In genomic region chr6:70901324-70901723, GRCh38 we compare ENCODE assay signal across 16 cellular contexts. TPM values are rescaled to one million over a fixed set of nuclear protein-coding genes. Genes with fewer than 3 reads are reported as not detected.
DNase-seq lines count a peak whose midpoint lies in the region; ATAC-seq, FAIRE-seq and TF ChIP-seq lines count a peak whose summit lies in the region.
"Had no signal": no experiment of that assay in that cellular context is flagged by ENCODE, and none has a peak within 500 bp of the region (broad histone marks: within the 10 kb centered on the region; RNA-seq: fewer than 3 reads in every experiment).

No MANE protein-coding gene starts in this region.

- no peaks in the 10 kb centered on the region for H3K27me3 ChIP-seq in DND-41 (ENCODE audit: insufficient read depth, low read length, poor library complexity)
- peaks cover 6% of the 10 kb centered on the region for H3K27me3 ChIP-seq in astrocyte (ENCODE audit: insufficient read depth, low read length)
- H3K27me3 ChIP-seq in Peyer's patch: no peaks in the 10 kb centered on the region
- H3K27me3 ChIP-seq: MG63 had no signal

- DNase-seq in DND-41 (no peak), HTR-8/SVneo (ENCODE audit: insufficient read length, low spot score) (no peak), astrocyte (ENCODE audit: low read depth) (no peak), mesothelial cell of epicardium (ENCODE audit: low spot score in 2 of 2, unreplicated experiment in 2 of 2) (no peak), lower leg skin (ENCODE audit: low spot score in 2 of 2) (no peak), Peyer's patch (no peak), islet precursor cell (no peak)
- DNase-seq in stimulated activated CD4-positive, alpha-beta T cell treated with anti-CD3 and anti-CD28 coated beads, Interleukin-2, amount 100 ng/mL, for 48 hours: no peak
- DNase-seq: activated B cell treated with CpG ODN at 0.5 μM for 24 hours; activated T-cell treated with anti-CD3 and anti-CD28 coated beads, Interleukin-2, amount 50 U/mL, for 48 hours; DMS79; MG63; NCI-H345; retina had no signal

- H3K4me3 ChIP-seq in DND-41 (ENCODE audit: low read depth in 1 of 2, low read length in 2 of 2) (no peak overlapping the region), astrocyte (ENCODE audit: insufficient read depth, low read depth, low read length) (no peak overlapping the region), lower leg skin (ENCODE audit: low read depth, poor library complexity, severe bottlenecking) (no peak overlapping the region), Peyer's patch (no peak overlapping the region)
- H3K4me3 ChIP-seq: esophagus muscularis mucosa, MG63 had no signal

- H3K27ac ChIP-seq in DND-41 (ENCODE audit: low read length) (no peak overlapping the region), astrocyte (ENCODE audit: low read depth, low read length) (no peak overlapping the region), Peyer's patch (no peak overlapping the region)
- H3K27ac ChIP-seq: esophagus muscularis mucosa had no signal

- TF ChIP-seq CTCF in DND-41 (IDR thresholded peaks at IDR 0.05; ENCODE audit: borderline replicate concordance, extremely low read depth, low read length, poor library complexity, severe bottlenecking) (peak; percentile 21), astrocyte (IDR thresholded peaks at IDR 0.05; ENCODE audit: insufficient read depth, low read depth, low read length) (peak; percentile 39), mesothelial cell of epicardium (IDR thresholded peaks at IDR 0.05; ENCODE audit: unreplicated experiment) (peak; percentile 42), lower leg skin (IDR thresholded peaks at IDR 0.05) (no peak), Peyer's patch (IDR thresholded peaks at IDR 0.05) (no peak)

- H3K27me3 Mint-ChIP-seq in astrocyte (ENCODE audit: low read depth, unreplicated experiment): peaks cover 2% of the 10 kb centered on the region
- H3K27me3 Mint-ChIP-seq in mesothelial cell of epicardium (ENCODE audit: low read depth): no peaks in the 10 kb centered on the region
- H3K27me3 Mint-ChIP-seq: brain had no signal

- no peak overlapping the region for H3K9ac ChIP-seq in DND-41 (ENCODE audit: low read depth, low read length)
- no peak overlapping the region for H3K9ac ChIP-seq in astrocyte (ENCODE audit: low read length)

- no peak for TF ChIP-seq POLR2A in lower leg skin (IDR thresholded peaks at IDR 0.05)
- no peak for TF ChIP-seq POLR2A in Peyer's patch (IDR thresholded peaks at IDR 0.05)

- FAIRE-seq in HTR-8/SVneo (lab: Jason Lieb, UNC) (peak; percentile 26), astrocyte (lab: Jason Lieb, UNC) (no peak)

- H4K20me1 ChIP-seq in DND-41 (ENCODE audit: insufficient read depth, low read length): no peaks in the 10 kb centered on the region
- no peaks in the 10 kb centered on the region for H4K20me1 ChIP-seq in astrocyte (ENCODE audit: insufficient read depth, low read length)

- H2AFZ ChIP-seq in DND-41 (ENCODE audit: low read depth, low read length) (no peak overlapping the region), astrocyte (ENCODE audit: low read depth, low read length) (no peak overlapping the region)

- H3K4me2 ChIP-seq in DND-41 (ENCODE audit: insufficient read depth, low read length) (no peak overlapping the region), astrocyte (ENCODE audit: low read length) (no peak overlapping the region)

- intact Hi-C loops in lower leg skin (cut with DNase I; ENCODE audit: low total_unique reads): no loop called here

- no peak overlapping the region for H3K4me3 Mint-ChIP-seq in astrocyte (ENCODE audit: unreplicated experiment)
- no peak overlapping the region for H3K4me3 Mint-ChIP-seq in mesothelial cell of epicardium
- H3K4me3 Mint-ChIP-seq: activated B cell treated with CpG ODN at 0.5 μM for 24 hours, brain had no signal

- H3K4me1 ChIP-seq in DND-41 (ENCODE audit: insufficient read depth, low read length): no peaks in the 10 kb centered on the region
- H3K4me1 ChIP-seq in astrocyte (ENCODE audit: insufficient read depth, low read length): no peaks in the 10 kb centered on the region
- H3K4me1 ChIP-seq in Peyer's patch: no peaks in the 10 kb centered on the region
- H3K4me1 ChIP-seq: esophagus muscularis mucosa had no signal

- H3K36me3 Mint-ChIP-seq in astrocyte (ENCODE audit: low read depth, unreplicated experiment) (no peaks in the 10 kb centered on the region), mesothelial cell of epicardium (no peaks in the 10 kb centered on the region)
- H3K36me3 Mint-ChIP-seq: brain had no signal

- H3K36me3 ChIP-seq in DND-41 (ENCODE audit: insufficient read depth, low read length) (no peaks in the 10 kb centered on the region), astrocyte (ENCODE audit: insufficient read depth, low read length) (no peaks in the 10 kb centered on the region), Peyer's patch (no peaks in the 10 kb centered on the region)
- H3K36me3 ChIP-seq: esophagus muscularis mucosa, MG63 had no signal

- no peaks in the 10 kb centered on the region for H3K9me3 ChIP-seq in DND-41 (ENCODE audit: insufficient read depth, low read length, severe bottlenecking)
- H3K9me3 ChIP-seq in astrocyte (ENCODE audit: insufficient read depth, low read depth, low read length): no peaks in the 10 kb centered on the region
- no peaks in the 10 kb centered on the region for H3K9me3 ChIP-seq in Peyer's patch
- H3K9me3 ChIP-seq: esophagus muscularis mucosa, MG63 had no signal

- no peak for ATAC-seq in DND-41 (ENCODE audit: insufficient read depth, low read depth)

- H3K79me2 ChIP-seq in DND-41 (ENCODE audit: insufficient read depth, low read length): no peaks in the 10 kb centered on the region
- H3K79me2 ChIP-seq in astrocyte (ENCODE audit: insufficient read depth, low read length): no peaks in the 10 kb centered on the region

- no peaks in the 10 kb centered on the region for H3K9me3 Mint-ChIP-seq in astrocyte (ENCODE audit: unreplicated experiment)
- H3K9me3 Mint-ChIP-seq in mesothelial cell of epicardium: no peaks in the 10 kb centered on the region
- H3K9me3 Mint-ChIP-seq: activated B cell treated with CpG ODN at 0.5 μM for 24 hours had no signal

- H3K27ac Mint-ChIP-seq in astrocyte (ENCODE audit: unreplicated experiment): no peak overlapping the region
- H3K27ac Mint-ChIP-seq in mesothelial cell of epicardium: no peak overlapping the region
- H3K27ac Mint-ChIP-seq: activated B cell treated with CpG ODN at 0.5 μM for 24 hours, brain had no signal

- 75 to 78% methylated on average over 3 of the region's 3 CpGs for WGBS in lower leg skin, 2 donors

- H3K4me1 Mint-ChIP-seq in astrocyte (ENCODE audit: low read depth, unreplicated experiment) (no peaks in the 10 kb centered on the region), mesothelial cell of epicardium (no peaks in the 10 kb centered on the region)
- H3K4me1 Mint-ChIP-seq: activated B cell treated with CpG ODN at 0.5 μM for 24 hours, brain had no signal

RNA-seq across cellular contexts. Expression of gene B3GAT2, which starts 55.5 kb away (rescaled TPM):
- total RNA-seq in astrocyte: not detected in 2 replicates
- 0.04 TPM in 1 of 3 replicates, not detected in the others for total RNA-seq in mesothelial cell of epicardium
- not detected for total RNA-seq in lower leg skin
- total RNA-seq in Peyer's patch: not detected
- total RNA-seq: activated B cell treated with CpG ODN at 0.5 μM for 24 hours had no signal

Comparison
In these comparisons a context has a peak if more than half of its experiments do, and no peak if none do; other contexts are left out.
1. CTCF ChIP-seq: peak in DND-41 (single experiment), astrocyte (single experiment) and mesothelial cell of epicardium (single experiment); none in lower leg skin (0 of 3) and Peyer's patch (0 of 6).